In genomic region chr9:136253246-136254130, GRCh38 we compare ENCODE assay signal across 1 cellular context.
TF ChIP-seq lines count a peak whose summit lies in the region.

No MANE protein-coding gene starts in this region.

TF ChIP-seq in HepG2, 621 proteins besides CTCF, POLR2A, EP300 and RAD21:
- TF ChIP-seq ZNF800 (CRISPR knock-in tag; IDR thresholded peaks at IDR 0.05): no peak
TF ChIP-seq in HepG2: peak in this region for 0.
